Comparison of ENCODE assay signal across 29 cellular contexts in the genomic region with DNA sequence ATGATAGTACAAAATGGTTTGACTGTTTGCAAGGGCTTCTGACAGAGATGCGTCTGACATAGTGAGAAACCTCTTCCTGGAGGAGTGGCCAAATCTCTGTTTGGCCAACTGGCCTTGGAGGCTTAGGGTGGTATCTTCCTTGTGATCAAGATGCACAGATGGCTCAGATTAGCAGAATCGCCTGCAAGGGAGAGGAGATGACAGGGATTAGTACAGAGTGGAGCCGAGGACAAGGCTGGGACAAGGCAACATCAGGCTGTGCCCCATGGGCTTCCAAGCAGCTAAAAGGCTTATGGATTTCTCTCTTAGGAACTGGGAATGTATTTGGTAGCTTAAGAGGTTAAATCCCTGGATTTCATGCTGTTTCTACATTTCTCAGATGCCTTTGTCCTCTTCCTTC.
"Had no signal": no experiment of that assay in that cellular context is flagged by ENCODE, and none has a peak within 500 bp of the region (broad histone marks: within the 10 kb centered on the region; RNA-seq: fewer than 3 reads in every experiment).

No MANE protein-coding gene starts in this region.

- H3K4me1 ChIP-seq: left ventricle myocardium inferior, thyroid gland, upper lobe of left lung had no signal

- FAIRE-seq: astrocyte, frontal cortex, small intestine had no signal

- H3K27me3 ChIP-seq: brain microvascular endothelial cell, hepatocyte, thyroid gland, upper lobe of left lung had no signal

- H3K4me2 ChIP-seq: hepatocyte had no signal

- H3K4me3 ChIP-seq: coronary artery, dorsolateral prefrontal cortex, hepatocyte, left ventricle myocardium inferior, lung, thyroid gland, upper lobe of left lung had no signal

- DNase-seq: activated CD4-positive, alpha-beta memory T cell treated with anti-CD3 and anti-CD28 coated beads, Interleukin-2, amount 10 ng/mL, durations not matched to agents 7 days and 5 days; activated CD4-positive, alpha-beta T cell treated with anti-CD3 and anti-CD28 coated beads for 1 hour; activated CD4-positive, alpha-beta T cell treated with anti-CD3 and anti-CD28 coated beads, Interleukin-2, amount 10 ng/mL, durations not matched to agents 7 days and 5 days; activated CD8-positive, alpha-beta memory T cell treated with anti-CD3 and anti-CD28 coated beads, Interleukin-2, amount 50 U/mL, for 48 hours; activated gamma-delta T cell treated with Interleukin-2 at 50 U/mL for 16 hours; activated naive CD4-positive, alpha-beta T cell treated with anti-CD3 and anti-CD28 coated beads, Interleukin-2, amount 50 U/mL, for 16 hours; activated T-cell treated with anti-CD3 and anti-CD28 coated beads, Interleukin-2, amount 50 U/mL, for 24 hours; amniotic stem cell; brain microvascular endothelial cell; dorsolateral prefrontal cortex; islet precursor cell; left ventricle myocardium inferior; small intestine; stimulated activated CD4-positive, alpha-beta T cell treated with anti-CD3 and anti-CD28 coated beads, Interleukin-1b, Interleukin-23, amount 100 ng/mL, for 48 hours; stimulated activated CD4-positive, alpha-beta T cell treated with anti-CD3 and anti-CD28 coated beads, Interleukin-4, amount 100 ng/mL, for 4 hours; stimulated activated CD8-positive, alpha-beta memory T cell treated with anti-CD3 and anti-CD28 coated beads, Interleukin-4, amount 100 ng/mL, for 48 hours; stimulated activated naive CD8-positive, alpha-beta T cell treated with anti-CD3 and anti-CD28 coated beads, Interleukin-15, amount 100 ng/mL, for 72 hours; T-helper 2 cell; thyroid gland; upper lobe of left lung had no signal

- H3K27ac ChIP-seq: brain microvascular endothelial cell, coronary artery, dorsolateral prefrontal cortex, hepatocyte, left ventricle myocardium inferior, neutrophil, thyroid gland, upper lobe of left lung had no signal

- H3K79me2 ChIP-seq: hepatocyte had no signal

- H3K36me3 ChIP-seq: brain microvascular endothelial cell, left ventricle myocardium inferior, neutrophil, thyroid gland, upper lobe of left lung had no signal

- H3K9me3 ChIP-seq: left ventricle myocardium inferior, neutrophil, thyroid gland, upper lobe of left lung had no signal

- ATAC-seq: sciatic nerve; stimulated activated memory B cell treated with anti-CD40 and anti-IgM and Interleukin-4, amounts not matched to agents 10 μg/mL and 1 μg/mL and 100 μg/mL, for 72 hours; stimulated activated naive CD8-positive, alpha-beta T cell treated with anti-CD3 and anti-CD28 coated beads, Interleukin-15, amount 100 ng/mL, for 72 hours; WTC11 had no signal
